In genomic region chr16:10817963-10818941, GRCh38 we compare ENCODE assay signal across 14 cellular contexts. TPM values are rescaled to one million over a fixed set of nuclear protein-coding genes. Genes with fewer than 3 reads are reported as not detected.
DNase-seq lines count a peak whose midpoint lies in the region; ATAC-seq and TF ChIP-seq lines count a peak whose summit lies in the region.
"Had no signal": no experiment of that assay in that cellular context is flagged by ENCODE, and none has a peak within 500 bp of the region (broad histone marks: within the 10 kb centered on the region; RNA-seq: fewer than 3 reads in every experiment).

Gene TVP23A (minus strand): TSS chr16:10818794. CDS start chr16:10818493, 301 bp downstream.

- ATAC-seq in GM18519 (IDR thresholded peaks at IDR 0.05; ENCODE audit: low FRiP score, unreplicated experiment) (no peak), HG02623 (IDR thresholded peaks at IDR 0.05; ENCODE audit: unreplicated experiment) (no peak), GM21786 (IDR thresholded peaks at IDR 0.05; ENCODE audit: unreplicated experiment) (no peak)
- ATAC-seq: natural killer cell treated with Interleukin-12 subunit alpha and Interleukin-12 subunit beta and Interleukin-15 and Interleukin-18, amount 100 ng/mL, for 72 hours; PC-3 had no signal

- H3K4me1 ChIP-seq in sigmoid colon: peaks cover 0 to 7% (median 0%) of the 10 kb centered on the region in 4 donors
- H3K4me1 ChIP-seq: colonic mucosa had no signal

- 36 to 48% methylated on average over 64 of the region's 64 CpGs for WGBS in sigmoid colon, 2 donors

- H3K27ac ChIP-seq in layer of hippocampus (ENCODE audit: low read depth, low read length): peak within 1 kb of the TSS; percentile 10
- no peak within 1 kb of the TSS for H3K27ac ChIP-seq in sigmoid colon
- H3K27ac ChIP-seq: C4-2B, colonic mucosa, HL-60 had no signal

- intact Hi-C loops in sigmoid colon (cut with DNase I): no loop called here

- peak; percentile 79 for DNase-seq in NCI-H2227 (lab: John Stamatoyannopoulos, UW; ENCODE audit: unreplicated experiment)
- peak; percentile 74 for DNase-seq in ecto neural progenitor cell (ENCODE audit: low spot score)
- DNase-seq in sigmoid colon: no peak
- no peak for DNase-seq in NCI-H446 treated with DMSO at 0.1 percent for 48 hours (lab: John Stamatoyannopoulos, UW)
- DNase-seq: activated T-cell treated with anti-CD3 and anti-CD28 coated beads, Interleukin-2, amount 50 U/mL, for 1 hour; colonic mucosa; PC-3 had no signal

- no peak for TF ChIP-seq POLR2A in sigmoid colon (IDR thresholded peaks at IDR 0.05)

- TF ChIP-seq CTCF in sigmoid colon (IDR thresholded peaks at IDR 0.05): no peak

- H3K4me3 ChIP-seq in sigmoid colon: peak within 1 kb of the TSS; percentile 12 to 43 (median 32)
- H3K4me3 ChIP-seq: colonic mucosa had no signal

- no peaks in the 10 kb centered on the region for H3K36me3 ChIP-seq in sigmoid colon
- H3K36me3 ChIP-seq: colonic mucosa had no signal

- no peaks in the 10 kb centered on the region for H3K9me3 ChIP-seq in sigmoid colon
- H3K9me3 ChIP-seq: colonic mucosa had no signal

- H3K27me3 ChIP-seq in layer of hippocampus (ENCODE audit: control insufficient read depth, insufficient read depth, low read length) (peaks cover 3% of the 10 kb centered on the region), sigmoid colon (peaks cover 0 to 19% (median 12%) of the 10 kb centered on the region in 3 donors)
- H3K27me3 ChIP-seq: colonic mucosa had no signal

- TF ChIP-seq EP300 in sigmoid colon (IDR thresholded peaks at IDR 0.05): no peak

RNA-seq across cellular contexts. Expression of gene TVP23A, which starts in this region (rescaled TPM):
- total RNA-seq in sigmoid colon: under 1 TPM in 3 of 4 donors, not detected in 1; 0.14 to 0.83 (median 0.71) TPM
- polyA plus RNA-seq in sigmoid colon: under 1 TPM in 2 of 3 donors, not detected in 1; 0.46 to 0.98 TPM
- total RNA-seq: PC-3 had no signal

Comparison
In these comparisons a context has a peak if more than half of its experiments do, and no peak if none do; other contexts are left out.
1. DNase-seq: peak in NCI-H2227 (single experiment) and ecto neural progenitor cell (single experiment); none in sigmoid colon (single experiment) and NCI-H446 treated with DMSO at 0.1 percent for 48 hours (single experiment).